ENCODE assay signal across 8 cellular contexts in genomic region chr6:37103169-37104039, GRCh38.
DNase-seq lines count a peak whose midpoint lies in the region; ATAC-seq, FAIRE-seq and TF ChIP-seq lines count a peak whose summit lies in the region.

No MANE protein-coding gene starts in this region.

- WGBS in A549 (ENCODE audit: missing lambda C conversion rate), result 34% methylated on average over 10 of the region's 10 CpGs
- no CpG with 5 or more reads among the region's 10 CpGs for WGBS in neuronal stem cell (ENCODE audit: extremely low coverage in 2 of 2, insufficient read length in 2 of 2, insufficient replicate concordance in 1 of 2), 2 donors

- no peak overlapping the region for H3K18ac ChIP-seq in neuronal stem cell (ENCODE audit: low read length)

- ATAC-seq in A549, result peak; percentile 28 to 49; a peak in 4 of 6 replicates

- no peak overlapping the region for H2BK12ac ChIP-seq in neuronal stem cell (ENCODE audit: low read length)

- H3K79me1 ChIP-seq in neuronal stem cell (ENCODE audit: low read depth, low read length), result no peaks in the 10 kb centered on the region

- peak overlapping the region; percentile 72 for H3K4me3 Mint-ChIP-seq in activated T-helper 2 cell treated with anti-CD3 and anti-CD28 coated beads, Interferon-gamma antibody, Interleukin-2, Interleukin-4, amounts not matched to agents 10 μg/mL and 5 μg/mL and 100 μg/mL, durations not matched to agents 14 hours and 24 hours and 36 hours (ENCODE audit: low read depth)

- no peak overlapping the region for H2BK5ac ChIP-seq in neuronal stem cell (ENCODE audit: low read length)

- H3K4me3 ChIP-seq in A549, result peak overlapping the region; percentile 30
- H3K4me3 ChIP-seq in neuronal stem cell (ENCODE audit: low read length in 2 of 2), result peak overlapping the region in 1 of 2 donors; percentile 32

- TF ChIP-seq CTCF in A549 (IDR thresholded peaks at IDR 0.05), result no peak

- no peaks in the 10 kb centered on the region for H3K36me3 Mint-ChIP-seq in activated T-helper 2 cell treated with anti-CD3 and anti-CD28 coated beads, Interferon-gamma antibody, Interleukin-2, Interleukin-4, amounts not matched to agents 10 μg/mL and 5 μg/mL and 100 μg/mL, durations not matched to agents 14 hours and 24 hours and 36 hours (ENCODE audit: low read depth)

- H3K27me3 ChIP-seq in neuronal stem cell (ENCODE audit: control insufficient read depth in 3 of 3, insufficient read depth in 3 of 3, low read depth in 1 of 3, low read length in 3 of 3), result peaks cover 0 to 3% (median 0%) of the 10 kb centered on the region in 3 experiments

- no peaks in the 10 kb centered on the region for H3K9me3 Mint-ChIP-seq in activated T-helper 2 cell treated with anti-CD3 and anti-CD28 coated beads, Interferon-gamma antibody, Interleukin-2, Interleukin-4, amounts not matched to agents 10 μg/mL and 5 μg/mL and 100 μg/mL, durations not matched to agents 14 hours and 24 hours and 36 hours

- no peaks in the 10 kb centered on the region for H3K27me3 Mint-ChIP-seq in activated T-helper 2 cell treated with anti-CD3 and anti-CD28 coated beads, Interferon-gamma antibody, Interleukin-2, Interleukin-4, amounts not matched to agents 10 μg/mL and 5 μg/mL and 100 μg/mL, durations not matched to agents 14 hours and 24 hours and 36 hours (ENCODE audit: low read depth)

- H3K4me1 Mint-ChIP-seq in activated T-helper 2 cell treated with anti-CD3 and anti-CD28 coated beads, Interferon-gamma antibody, Interleukin-2, Interleukin-4, amounts not matched to agents 10 μg/mL and 5 μg/mL and 100 μg/mL, durations not matched to agents 14 hours and 24 hours and 36 hours (ENCODE audit: low read depth), result peaks cover 34% of the 10 kb centered on the region

- H3K27ac ChIP-seq in A549, result peak overlapping the region; percentile 72 to 89
- H3K27ac ChIP-seq in neuronal stem cell (replicated peaks; ENCODE audit: low read length), result no peak overlapping the region

- H3K9ac ChIP-seq in neuronal stem cell (ENCODE audit: low read depth, low read length, poor library complexity), result no peak overlapping the region

- TF ChIP-seq RAD21 in A549 (conservative IDR thresholded peaks at IDR 0.05 in 1 of 2, IDR thresholded peaks at IDR 0.05 in 1 of 2), result no peak

- POLR2A ChIA-PET in A549 (lab: Yijun Ruan, JAX), result interaction anchor here (0.7 to 2.1 kb wide), 11 partner anchors 25 to 69 kb away, joined by 3 to 32 read pairs (median 5); partner anchors contain the start of gene PIM1

- H2BK15ac ChIP-seq in neuronal stem cell (ENCODE audit: low read length), result no peak overlapping the region

- peak overlapping the region; percentile 68 for H3K4me2 ChIP-seq in A549
- peak overlapping the region; percentile 13 for H3K4me2 ChIP-seq in neuronal stem cell (ENCODE audit: insufficient read depth, low read length, poor library complexity, severe bottlenecking)

- no peak overlapping the region for H2BK120ac ChIP-seq in neuronal stem cell (ENCODE audit: low read depth, low read length)

- CTCF ChIA-PET in A549 (lab: Yijun Ruan, JAX), result interaction anchor here (1.1 to 2.3 kb wide), 5 partner anchors 27 to 68 kb away, joined by 4 to 10 read pairs (median 5); no protein-coding TSS in a partner anchor

- peak overlapping the region; percentile 80 for H3K27ac Mint-ChIP-seq in activated T-helper 2 cell treated with anti-CD3 and anti-CD28 coated beads, Interferon-gamma antibody, Interleukin-2, Interleukin-4, amounts not matched to agents 10 μg/mL and 5 μg/mL and 100 μg/mL, durations not matched to agents 14 hours and 24 hours and 36 hours

- H3K23ac ChIP-seq in neuronal stem cell (ENCODE audit: low read depth, low read length, poor library complexity), result no peak overlapping the region

- H4K8ac ChIP-seq in neuronal stem cell (ENCODE audit: low read depth, low read length), result no peak overlapping the region

- H3K36me3 ChIP-seq in neuronal stem cell (replicated peaks in 1 of 2; ENCODE audit: control insufficient read depth in 2 of 2, insufficient read depth in 2 of 2, low read length in 2 of 2), result no peaks in the 10 kb centered on the region

- intact Hi-C loops in activated T-helper 2 cell treated with anti-CD3 and anti-CD28 coated beads, Interferon-gamma antibody, Interleukin-2, Interleukin-4, amounts not matched to agents 10 μg/mL and 5 μg/mL and 100 μg/mL, durations not matched to agents 14 hours and 24 hours and 36 hours (cut with micrococcal nuclease), result loop anchor here (5.0 kb wide), 1 partner anchor 51 kb away; no protein-coding TSS in a partner anchor

- peaks cover 44% of the 10 kb centered on the region for H3K4me1 ChIP-seq in A549
- H3K4me1 ChIP-seq in neuronal stem cell (ENCODE audit: control insufficient read depth in 2 of 2, insufficient read depth in 1 of 2, low read depth in 1 of 2, low read length in 2 of 2), result peaks cover 29 to 39% of the 10 kb centered on the region in 2 donors

- no peak for FAIRE-seq in A549 (lab: Jason Lieb, UNC)

- no peak for TF ChIP-seq POLR2A in A549 (IDR thresholded peaks at IDR 0.05; ENCODE audit: low read length)

- H3K4ac ChIP-seq in neuronal stem cell (ENCODE audit: low read length), result no peak overlapping the region

- H3K9me3 ChIP-seq in A549 (no peaks in the 10 kb centered on the region), neuronal stem cell (replicated peaks in 1 of 2; ENCODE audit: control insufficient read depth in 2 of 2, insufficient read depth in 1 of 2, low read depth in 1 of 2, low read length in 2 of 2) (no peaks in the 10 kb centered on the region)

- H2AK5ac ChIP-seq in neuronal stem cell (ENCODE audit: low read depth, low read length), result no peak overlapping the region

- no peak for TF ChIP-seq EP300 in A549 (IDR thresholded peaks at IDR 0.05)

- DNase-seq in A549 (ENCODE audit: low read depth in 1 of 2, low spot score in 1 of 2) (peak; percentile 27 to 56), H4 (ENCODE audit: low spot score) (peak; percentile 54), NCI-H2227 treated with DMSO at 0.1 percent for 48 hours (lab: John Stamatoyannopoulos, UW) (peak; percentile 66), globus pallidus (ENCODE audit: low spot score) (peak; percentile 53), neuronal stem cell (ENCODE audit: low spot score) (no peak), NOMO-1 treated with dmso at 0.1 percent for 144 hours (lab: John Stamatoyannopoulos, UW; ENCODE audit: unreplicated experiment) (no peak), occipital lobe (lab: John Stamatoyannopoulos, UW) (no peak)
- no peak for DNase-seq in activated T-helper 2 cell treated with anti-CD3 and anti-CD28 coated beads, Interferon-gamma antibody, Interleukin-2, Interleukin-4, amounts not matched to agents 10 μg/mL and 5 μg/mL and 100 μg/mL, durations not matched to agents 14 hours and 24 hours and 36 hours (ENCODE audit: low spot score)

- no peak overlapping the region for H3K14ac ChIP-seq in neuronal stem cell (ENCODE audit: low read length)

- H2AFZ ChIP-seq in neuronal stem cell (ENCODE audit: low read length), result peak overlapping the region; percentile 43

- no peak overlapping the region for H4K91ac ChIP-seq in neuronal stem cell (ENCODE audit: low read depth, low read length, poor library complexity)

TF ChIP-seq in A549, 52 proteins besides CTCF, POLR2A, EP300 and RAD21:
- TF ChIP-seq CHD4 (IDR thresholded peaks at IDR 0.05; ENCODE audit: borderline replicate concordance) (no peak), HDAC2 (IDR thresholded peaks at IDR 0.05) (no peak), ZFP36 (IDR thresholded peaks at IDR 0.05; ENCODE audit: borderline replicate concordance, partially characterized antibody) (no peak), HOXA7 (CRISPR knock-in tag; IDR thresholded peaks at IDR 0.05) (no peak), ESRRA (IDR thresholded peaks at IDR 0.05; ENCODE audit: borderline replicate concordance, low read length) (no peak), HOXB13 (CRISPR knock-in tag; IDR thresholded peaks at IDR 0.05; ENCODE audit: low read depth) (no peak), PHF8 (IDR thresholded peaks at IDR 0.05; ENCODE audit: borderline replicate concordance, low read depth) (no peak), MAFK (IDR thresholded peaks at IDR 0.05; ENCODE audit: partially characterized antibody) (no peak), ZSCAN20 (CRISPR knock-in tag; IDR thresholded peaks at IDR 0.05) (no peak), ZC3H11A (IDR thresholded peaks at IDR 0.05) (no peak), JUN (IDR thresholded peaks at IDR 0.05) (no peak), SMC3 (IDR thresholded peaks at IDR 0.05) (no peak), CEBPB (IDR thresholded peaks at IDR 0.05) (no peak), BHLHE40 (IDR thresholded peaks at IDR 0.05; ENCODE audit: low read depth, low read length) (no peak), NFE2L2 (conservative IDR thresholded peaks at IDR 0.05; ENCODE audit: low read length) (no peak), HEYL (CRISPR knock-in tag; IDR thresholded peaks at IDR 0.05) (no peak), FOSB (CRISPR knock-in tag; IDR thresholded peaks at IDR 0.05) (no peak), MAZ (IDR thresholded peaks at IDR 0.05; ENCODE audit: borderline replicate concordance, low read depth, low read length) (no peak), EHF (CRISPR knock-in tag; IDR thresholded peaks at IDR 0.05) (no peak), BCL3 (IDR thresholded peaks at IDR 0.05) (no peak)

Comparison
In these comparisons a context has a peak if more than half of its experiments do, and no peak if none do; other contexts are left out.
1. DNase-seq: peak in A549 (2 of 2), H4 (single experiment), NCI-H2227 treated with DMSO at 0.1 percent for 48 hours (single experiment) and globus pallidus (single experiment); none in activated T-helper 2 cell treated with anti-CD3 and anti-CD28 coated beads, Interferon-gamma antibody, Interleukin-2, Interleukin-4, amounts not matched to agents 10 μg/mL and 5 μg/mL and 100 μg/mL, durations not matched to agents 14 hours and 24 hours and 36 hours (single experiment), neuronal stem cell (single experiment), NOMO-1 treated with dmso at 0.1 percent for 144 hours (single experiment) and occipital lobe (single experiment).